ENCODE assay signal across 8 cellular contexts in genomic region chr19:15264061-15264932, GRCh38.
A peak's percentile ranks its signal among the peaks of the same experiment; 100 is the strongest.
DNase-seq lines count a peak whose midpoint lies in the region; ATAC-seq lines count a peak whose summit lies in the region.

No MANE protein-coding gene starts in this region.

- H3K9me3 Mint-ChIP-seq in central memory CD8-positive, alpha-beta T cell = no peaks in the 10 kb centered on the region

- H3K27ac Mint-ChIP-seq in central memory CD8-positive, alpha-beta T cell (ENCODE audit: low read depth) = peak overlapping the region; percentile 8

- ATAC-seq in central memory CD8-positive, alpha-beta T cell (replicated peaks; ENCODE audit: extremely low read depth, poor library complexity, severe bottlenecking) = peak; percentile 19
- ATAC-seq in GM21717 (IDR thresholded peaks at IDR 0.05; ENCODE audit: unreplicated experiment) (no peak), GM19035 (IDR thresholded peaks at IDR 0.05; ENCODE audit: unreplicated experiment) (no peak)

- DNase-seq in GM03348 (ENCODE audit: low spot score) = peak; percentile 72
- DNase-seq in NCI-H1092 treated with DMSO at 0.1 percent for 48 hours (lab: John Stamatoyannopoulos, UW) = peak; percentile 25
- peak; percentile 57 for DNase-seq in activated CD4-positive, alpha-beta T cell treated with anti-CD3 and anti-CD28 coated beads for 1 hour
- peak; percentile 50 to 70 for DNase-seq in central memory CD8-positive, alpha-beta T cell (ENCODE audit: low spot score in 2 of 2)
- DNase-seq in left kidney (ENCODE audit: low read depth, low spot score) = peak; percentile 88
- DNase-seq in stimulated activated CD4-positive, alpha-beta T cell treated with anti-CD3 and anti-CD28 coated beads, Interleukin-2, amount 100 ng/mL, for 4 hours (ENCODE audit: low read depth) = peak; percentile 57

- peaks cover 18% of the 10 kb centered on the region for H3K4me1 Mint-ChIP-seq in central memory CD8-positive, alpha-beta T cell

- peaks cover 44% of the 10 kb centered on the region for H3K36me3 Mint-ChIP-seq in central memory CD8-positive, alpha-beta T cell (ENCODE audit: insufficient read depth)

- no peaks in the 10 kb centered on the region for H3K27me3 Mint-ChIP-seq in central memory CD8-positive, alpha-beta T cell

- H3K4me3 Mint-ChIP-seq in central memory CD8-positive, alpha-beta T cell = no peak overlapping the region

Comparison
In these comparisons a context has a peak if more than half of its experiments do, and no peak if none do; other contexts are left out.
1. DNase-seq: peak in every context shown above with its lines; median percentile 88 in left kidney; 72 in GM03348; 60 in central memory CD8-positive, alpha-beta T cell; 57 in activated CD4-positive, alpha-beta T cell treated with anti-CD3 and anti-CD28 coated beads for 1 hour; 57 in stimulated activated CD4-positive, alpha-beta T cell treated with anti-CD3 and anti-CD28 coated beads, Interleukin-2, amount 100 ng/mL, for 4 hours; 25 in NCI-H1092 treated with DMSO at 0.1 percent for 48 hours.